21 cellular contexts compared by ENCODE assay signal in genomic region chr3:32310918-32311839, GRCh38.
DNase-seq lines count a peak whose midpoint lies in the region; ATAC-seq and TF ChIP-seq lines count a peak whose summit lies in the region.
"Had no signal": no experiment of that assay in that cellular context is flagged by ENCODE, and none has a peak within 500 bp of the region (broad histone marks: within the 10 kb centered on the region; RNA-seq: fewer than 3 reads in every experiment).

No MANE protein-coding gene starts in this region.

- peaks cover 28% of the 10 kb centered on the region for H3K4me1 ChIP-seq in CD4-positive, alpha-beta memory T cell (ENCODE audit: insufficient read depth, low read length)
- H3K4me1 ChIP-seq: SJSA1 had no signal

- H3K9me3 ChIP-seq in CD4-positive, alpha-beta memory T cell (ENCODE audit: control insufficient read depth in 1 of 2, low read length in 2 of 2): no peaks in the 10 kb centered on the region
- H3K9me3 ChIP-seq: psoas muscle, SJSA1 had no signal

- no peaks in the 10 kb centered on the region for H3K27me3 Mint-ChIP-seq in neural crest cell (ENCODE audit: low read depth)
- H3K27me3 Mint-ChIP-seq in naive thymus-derived CD8-positive, alpha-beta T cell: no peaks in the 10 kb centered on the region
- no peaks in the 10 kb centered on the region for H3K27me3 Mint-ChIP-seq in CD4-positive, alpha-beta memory T cell
- H3K27me3 Mint-ChIP-seq: activated CD4-positive, alpha-beta T cell treated with anti-CD3 and anti-CD28 coated beads, Interleukin-2, amount 10 ng/mL, durations not matched to agents 24 days and 14 days had no signal

- ATAC-seq in naive thymus-derived CD8-positive, alpha-beta T cell: no peak
- no peak for ATAC-seq in GM21786 (IDR thresholded peaks at IDR 0.05; ENCODE audit: unreplicated experiment)
- ATAC-seq: foreskin keratinocyte had no signal

- no peaks in the 10 kb centered on the region for H3K36me3 ChIP-seq in CD4-positive, alpha-beta memory T cell (ENCODE audit: insufficient read depth, low read length)
- H3K36me3 ChIP-seq: SJSA1 had no signal

- no peaks in the 10 kb centered on the region for H3K27me3 ChIP-seq in CD4-positive, alpha-beta memory T cell (ENCODE audit: insufficient read depth, low read length)
- H3K27me3 ChIP-seq: foreskin keratinocyte, SJSA1 had no signal

- H3K4me1 Mint-ChIP-seq in neural crest cell: peaks cover 22% of the 10 kb centered on the region
- peaks cover 20 to 40% (median 22%) of the 10 kb centered on the region in 4 donors for H3K4me1 Mint-ChIP-seq in naive thymus-derived CD8-positive, alpha-beta T cell
- H3K4me1 Mint-ChIP-seq in CD4-positive, alpha-beta memory T cell: peaks cover 28 to 64% (median 40%) of the 10 kb centered on the region in 4 donors

- H3K27ac ChIP-seq in CD4-positive, alpha-beta memory T cell (ENCODE audit: low read depth, low read length): no peak overlapping the region
- H3K27ac ChIP-seq: foreskin keratinocyte, HL-60, psoas muscle, SJSA1 had no signal

- H3K36me3 Mint-ChIP-seq in neural crest cell (ENCODE audit: low read depth): peaks cover 3% of the 10 kb centered on the region
- H3K36me3 Mint-ChIP-seq in naive thymus-derived CD8-positive, alpha-beta T cell: no peaks in the 10 kb centered on the region
- H3K36me3 Mint-ChIP-seq in CD4-positive, alpha-beta memory T cell: peaks cover 0 to 6% of the 10 kb centered on the region in 2 donors
- H3K36me3 Mint-ChIP-seq: CD14-positive monocyte had no signal

- intact Hi-C loops in CD4-positive, alpha-beta memory T cell (cut with micrococcal nuclease): no loop called here

- H3K4me3 ChIP-seq in CD4-positive, alpha-beta memory T cell (ENCODE audit: low read length in 2 of 2): no peak overlapping the region
- H3K4me3 ChIP-seq: psoas muscle, SJSA1 had no signal

- DNase-seq in NCI-H1105 treated with DMSO at 0.1 percent for 48 hours (lab: John Stamatoyannopoulos, UW) (peak; percentile 9), NCI-H1105 (lab: John Stamatoyannopoulos, UW) (no peak), NCI-H446 (lab: John Stamatoyannopoulos, UW) (peak; percentile 19 to 80), cerebellar nuclear complex (lab: John Stamatoyannopoulos, UW) (peak; percentile 59 to 81), neural crest cell (ENCODE audit: low read depth, low spot score) (no peak)
- DNase-seq in naive thymus-derived CD8-positive, alpha-beta T cell: no peak
- no peak for DNase-seq in CD4-positive, alpha-beta memory T cell
- DNase-seq: activated CD4-positive, alpha-beta T cell treated with anti-CD3 and anti-CD28 coated beads, Interleukin-2, amount 10 ng/mL, durations not matched to agents 24 days and 14 days; activated naive CD4-positive, alpha-beta T cell treated with Interleukin-2 at 50 U/mL for 16 hours; cortex of kidney; DND-41; foreskin keratinocyte; psoas muscle; stimulated activated CD4-positive, alpha-beta T cell treated with anti-CD3 and anti-CD28 coated beads, Interleukin-12 subunit alpha, Interleukin-12 subunit beta, amount 100 ng/mL, for 4 hours; stimulated activated naive CD4-positive, alpha-beta T cell treated with Interleukin-2 at 50 U/mL for 16 hours; T1000 had no signal

- H3K27ac Mint-ChIP-seq in neural crest cell (ENCODE audit: unreplicated experiment): peak overlapping the region; percentile 66
- peak overlapping the region in 4 of 10 donors; percentile 5 to 52 (median 46) for H3K27ac Mint-ChIP-seq in naive thymus-derived CD8-positive, alpha-beta T cell
- no peak overlapping the region for H3K27ac Mint-ChIP-seq in CD4-positive, alpha-beta memory T cell
- H3K27ac Mint-ChIP-seq: activated CD4-positive, alpha-beta T cell treated with anti-CD3 and anti-CD28 coated beads, Interleukin-2, amount 10 ng/mL, durations not matched to agents 24 days and 14 days; CD14-positive monocyte; type B pancreatic cell had no signal

- CTCF ChIA-PET in CD4-positive, alpha-beta memory T cell (lab: Charles Lee; ENCODE audit: partially characterized antibody): interaction anchor here (0.8 to 8.2 kb wide), 7 partner anchors 8 to 71 kb away, joined by 3 to 77 read pairs (median 18); no protein-coding TSS in a partner anchor

- H3K4me3 Mint-ChIP-seq in neural crest cell: no peak overlapping the region
- no peak overlapping the region for H3K4me3 Mint-ChIP-seq in naive thymus-derived CD8-positive, alpha-beta T cell
- H3K4me3 Mint-ChIP-seq in CD4-positive, alpha-beta memory T cell: peak overlapping the region in 1 of 8 donors; percentile 39
- H3K4me3 Mint-ChIP-seq: activated CD4-positive, alpha-beta T cell treated with anti-CD3 and anti-CD28 coated beads, Interleukin-2, amount 10 ng/mL, durations not matched to agents 24 days and 14 days; CD14-positive monocyte; type B pancreatic cell had no signal

- TF ChIP-seq CTCF in neural crest cell (conservative IDR thresholded peaks at IDR 0.05): no peak

- peaks cover 6% of the 10 kb centered on the region for H3K9me3 Mint-ChIP-seq in neural crest cell
- H3K9me3 Mint-ChIP-seq in naive thymus-derived CD8-positive, alpha-beta T cell: no peaks in the 10 kb centered on the region
- peaks cover 0 to 4% (median 0%) of the 10 kb centered on the region in 8 donors for H3K9me3 Mint-ChIP-seq in CD4-positive, alpha-beta memory T cell

- POLR2A ChIA-PET in naive thymus-derived CD8-positive, alpha-beta T cell (lab: Charles Lee): no interaction called here
- POLR2A ChIA-PET in CD4-positive, alpha-beta memory T cell (lab: Charles Lee; ENCODE audit: partially characterized antibody): interaction anchor here (2.1 to 4.4 kb wide), 2 partner anchors 8 to 13 kb away, joined by 6 to 50 read pairs; no protein-coding TSS in a partner anchor

Comparison
In these comparisons a context has a peak if more than half of its experiments do, and no peak if none do; other contexts are left out.
1. DNase-seq: peak in NCI-H1105 treated with DMSO at 0.1 percent for 48 hours (single experiment), NCI-H446 (2 of 2) and cerebellar nuclear complex (2 of 2); none in NCI-H1105 (single experiment), neural crest cell (single experiment), naive thymus-derived CD8-positive, alpha-beta T cell (0 of 10) and CD4-positive, alpha-beta memory T cell (0 of 5).